In genomic region chr6:53494076-53494475, GRCh38 we compare ENCODE assay signal across 22 cellular contexts. TPM values are rescaled to one million over a fixed set of nuclear protein-coding genes. Genes with fewer than 3 reads are reported as not detected.
A peak's percentile ranks its signal among the peaks of the same experiment; 100 is the strongest.
DNase-seq lines count a peak whose midpoint lies in the region; ATAC-seq, FAIRE-seq and TF ChIP-seq lines count a peak whose summit lies in the region.
"Had no signal": no experiment of that assay in that cellular context is flagged by ENCODE, and none has a peak within 500 bp of the region (broad histone marks: within the 10 kb centered on the region; RNA-seq: fewer than 3 reads in every experiment).

No MANE protein-coding gene starts in this region.

- intact Hi-C loops in right lobe of liver (cut with DNase I) = loop anchor here in 1 of 2 donors (10.0 kb wide), 1 partner anchor 231 kb away; no protein-coding TSS in a partner anchor
- intact Hi-C loops in HepG2 (cut with micrococcal nuclease; ENCODE audit: unreplicated experiment) = no loop called here

- H3K36me3 ChIP-seq in right lobe of liver = peaks cover 0 to 28% (median 2%) of the 10 kb centered on the region in 4 donors
- H3K36me3 ChIP-seq in HepG2 (replicated peaks in 1 of 2; ENCODE audit: control insufficient read depth in 1 of 2, insufficient read depth in 2 of 2, low read length in 2 of 2) = peaks cover 3 to 15% of the 10 kb centered on the region in 2 experiments; a peak in 4 of 5 replicates
- H3K36me3 ChIP-seq in bronchial epithelial cell (ENCODE audit: control insufficient read depth, insufficient read depth, low read length) = no peaks in the 10 kb centered on the region
- peaks cover 0 to 1% of the 10 kb centered on the region in 2 experiments for H3K36me3 ChIP-seq in keratinocyte (ENCODE audit: control insufficient read depth in 2 of 2, extremely low read depth in 1 of 2, insufficient read depth in 2 of 2, low read length in 2 of 2)
- H3K36me3 ChIP-seq: SJCRH30, uterus had no signal

- no peaks in the 10 kb centered on the region for H3K9me3 ChIP-seq in right lobe of liver
- no peaks in the 10 kb centered on the region for H3K9me3 ChIP-seq in HepG2 (ENCODE audit: low read length)
- no peaks in the 10 kb centered on the region for H3K9me3 ChIP-seq in keratinocyte (ENCODE audit: control insufficient read depth, low read depth, low read length)
- H3K9me3 ChIP-seq: BE2C, left lung, SJCRH30, uterus had no signal

- H3K4me1 ChIP-seq in right lobe of liver = peaks cover 0 to 9% (median 0%) of the 10 kb centered on the region in 4 donors
- peaks cover 17% of the 10 kb centered on the region for H3K4me1 ChIP-seq in HepG2 (ENCODE audit: insufficient read depth, low read length)
- H3K4me1 ChIP-seq in keratinocyte (ENCODE audit: control insufficient read depth, extremely low read depth, insufficient read depth, low read length) = peaks cover 33% of the 10 kb centered on the region
- H3K4me1 ChIP-seq: BE2C, SJCRH30 had no signal

- ATAC-seq in right lobe of liver (peak in 3 of 4 donors; percentile 2 to 10 (median 6)), HepG2 (no peak), GM19463 (IDR thresholded peaks at IDR 0.05; ENCODE audit: unreplicated experiment) (no peak)
- ATAC-seq: stimulated activated naive CD8-positive, alpha-beta T cell treated with anti-CD3 and anti-CD28 coated beads, Interleukin-15, Interleukin-2, amounts not matched to agents 100 U/mL and 50 U/mL, for 24 hours had no signal

- BruUV-seq in HepG2 (replicated peaks; lab: Mats Ljungman, UMichigan) = no TSS peak

- in situ Hi-C loops in HepG2 (cut with HindIII; ENCODE audit: extremely low pct_ligation_motif_present, low pct_unique_long_range_greater_than_20kb) = loop anchor here (10.0 kb wide), 1 partner anchor 461 kb away; no protein-coding TSS in a partner anchor

- dilution Hi-C loops in keratinocyte (cut with MboI; ENCODE audit: extremely low pct_ligation_motif_present, low sequenced_read_pairs) = no loop called here

- H3K9me1 ChIP-seq in keratinocyte (ENCODE audit: control insufficient read depth, extremely low read depth, insufficient read depth, low read length) = peaks cover 2% of the 10 kb centered on the region

- TF ChIP-seq CTCF in right lobe of liver (IDR thresholded peaks at IDR 0.05) (no peak), HepG2 (CRISPR knock-in tag; IDR thresholded peaks at IDR 0.05) (no peak), bronchial epithelial cell (IDR thresholded peaks at IDR 0.05; ENCODE audit: insufficient read depth, low read length, severe bottlenecking) (no peak), keratinocyte (optimal IDR thresholded peaks at IDR 0.05 in 1 of 3, IDR thresholded peaks at IDR 0.05 in 1 of 3, conservative IDR thresholded peaks at IDR 0.05 in 1 of 3; ENCODE audit: extremely low read depth in 1 of 3, insufficient read depth in 2 of 3, low read length in 3 of 3) (no peak)

- no peak for FAIRE-seq in HepG2 (lab: Jason Lieb, UNC)
- no peak for FAIRE-seq in bronchial epithelial cell (lab: Jason Lieb, UNC)
- FAIRE-seq in keratinocyte (lab: Jason Lieb, UNC) = no peak
- FAIRE-seq: A204.1 had no signal

- H2AFZ ChIP-seq in HepG2 (ENCODE audit: low read length) (no peak overlapping the region), keratinocyte (ENCODE audit: control insufficient read depth, low read length) (no peak overlapping the region)

- no peak for TF ChIP-seq POLR2A in right lobe of liver (IDR thresholded peaks at IDR 0.05)
- TF ChIP-seq POLR2A in HepG2 (IDR thresholded peaks at IDR 0.05; ENCODE audit: insufficient read depth in 1 of 2, low read depth in 2 of 2, low read length in 2 of 2) = no peak

- peak overlapping the region in 2 of 3 donors; percentile 30 to 52 for H3K27ac ChIP-seq in right lobe of liver
- H3K27ac ChIP-seq in HepG2 (ENCODE audit: extremely low read length, insufficient read depth, low read length) = no peak overlapping the region
- no peak overlapping the region for H3K27ac ChIP-seq in keratinocyte (ENCODE audit: control insufficient read depth, insufficient read depth, low read length)
- H3K27ac ChIP-seq: KMS-11, left lung, SJCRH30, uterus had no signal

- H3K79me2 ChIP-seq in HepG2 (ENCODE audit: insufficient read depth, low read length) = no peaks in the 10 kb centered on the region
- no peaks in the 10 kb centered on the region for H3K79me2 ChIP-seq in keratinocyte (ENCODE audit: control insufficient read depth, insufficient read depth, low read length)

- DNase-seq in right lobe of liver = no peak
- DNase-seq in HepG2 (ENCODE audit: low spot score) = no peak
- peak; percentile 63 for DNase-seq in bronchial epithelial cell (ENCODE audit: low read depth)
- DNase-seq in keratinocyte (ENCODE audit: low read depth, low spot score) = no peak
- no peak for DNase-seq in NCI-H446 treated with DMSO at 0.1 percent for 48 hours (lab: John Stamatoyannopoulos, UW)
- no peak for DNase-seq in AG20443 (ENCODE audit: low spot score)
- DNase-seq in activated CD8-positive, alpha-beta memory T cell treated with anti-CD3 and anti-CD28 coated beads, Interleukin-2, amount 50 U/mL, for 48 hours = no peak
- DNase-seq: activated CD4-positive, alpha-beta T cell treated with anti-CD3 and anti-CD28 coated beads, Interleukin-2, amount 50 U/mL, for 48 hours; activated effector memory CD4-positive, alpha-beta T cell treated with anti-CD3 and anti-CD28 coated beads, Interleukin-2, amount 50 U/mL, for 16 hours; activated naive CD8-positive, alpha-beta T cell treated with anti-CD3 and anti-CD28 coated beads, Interleukin-2, amount 10 ng/mL, durations not matched to agents 7 days and 5 days; BE2C; CD8-positive, alpha-beta memory T cell; effector CD4-positive, alpha-beta T cell; left lung; NCI-H1417 treated with DMSO at 0.1 percent for 48 hours; NCI-H2081 treated with DMSO at 0.1 percent for 48 hours; SJCRH30; stimulated activated naive CD8-positive, alpha-beta T cell treated with anti-CD3 and anti-CD28 coated beads, Interleukin-15, Interleukin-2, amounts not matched to agents 100 U/mL and 50 U/mL, for 24 hours; uterus had no signal

- TF ChIP-seq EP300 in HepG2 (IDR thresholded peaks at IDR 0.05; ENCODE audit: low read depth in 2 of 2, low read length in 2 of 2) = no peak
- TF ChIP-seq EP300 in HepG2 (CRISPR knock-in tag; IDR thresholded peaks at IDR 0.05; ENCODE audit: borderline replicate concordance) = no peak

- H3K27me3 ChIP-seq in right lobe of liver (no peaks in the 10 kb centered on the region), HepG2 (ENCODE audit: control insufficient read depth in 1 of 2, insufficient read depth in 2 of 2, low read length in 2 of 2) (no peaks in the 10 kb centered on the region), bronchial epithelial cell (ENCODE audit: control insufficient read depth, insufficient read depth, low read length) (no peaks in the 10 kb centered on the region), keratinocyte (ENCODE audit: control insufficient read depth, extremely low read depth, insufficient read depth, low read length) (no peaks in the 10 kb centered on the region)
- H3K27me3 ChIP-seq: left lung, SJCRH30, uterus had no signal

- H3K9ac ChIP-seq in HepG2 (ENCODE audit: insufficient read depth, low read depth, low read length) = no peak overlapping the region
- no peak overlapping the region for H3K9ac ChIP-seq in keratinocyte (ENCODE audit: control insufficient read depth, extremely low read depth, insufficient read depth, low read length)
- H3K9ac ChIP-seq: KMS-11 had no signal

- CTCF ChIA-PET in HepG2 (lab: Yijun Ruan, JAX; ENCODE audit: low intra/inter-chr PET ratio, low total read pairs) = interaction anchor here (1.7 to 4.1 kb wide), 4 partner anchors 157 to 233 kb away, joined by 12 to 68 read pairs (median 22); no protein-coding TSS in a partner anchor

- H4K20me1 ChIP-seq in HepG2 (ENCODE audit: insufficient read depth, low read length) = no peaks in the 10 kb centered on the region
- no peaks in the 10 kb centered on the region for H4K20me1 ChIP-seq in keratinocyte (ENCODE audit: control insufficient read depth, extremely low read depth, insufficient read depth, low read length)

- no peak for TF ChIP-seq RAD21 in HepG2 (CRISPR knock-in tag; IDR thresholded peaks at IDR 0.05)

- H3K4me2 ChIP-seq in HepG2 (ENCODE audit: low read depth, low read length) (no peak overlapping the region), keratinocyte (ENCODE audit: control insufficient read depth, extremely low read depth, insufficient read depth, low read depth, low read length) (peak overlapping the region; percentile 23)
- H3K4me2 ChIP-seq: KMS-11 had no signal

- 62% methylated on average over 4 of the region's 4 CpGs for WGBS in right lobe of liver (ENCODE audit: insufficient coverage, low coverage, low lambda C conversion rate, missing lambda C conversion rate)
- 85% methylated on average over 4 of the region's 4 CpGs for WGBS in HepG2 (ENCODE audit: low lambda C conversion rate)

- no peak overlapping the region for H3K4me3 ChIP-seq in right lobe of liver
- H3K4me3 ChIP-seq in HepG2 (replicated peaks in 1 of 3; ENCODE audit: insufficient read depth in 1 of 3, low read depth in 2 of 3, low read length in 3 of 3) = no peak overlapping the region
- H3K4me3 ChIP-seq in bronchial epithelial cell (ENCODE audit: low read depth, low read length) = no peak overlapping the region
- no peak overlapping the region for H3K4me3 ChIP-seq in keratinocyte (ENCODE audit: control insufficient read depth in 2 of 3, extremely low read depth in 1 of 3, insufficient read depth in 2 of 3, low read depth in 1 of 3, low read length in 3 of 3)
- H3K4me3 ChIP-seq: left lung, SJCRH30, uterus had no signal

- POLR2A ChIA-PET in HepG2 (lab: Yijun Ruan, JAX) = interaction anchor here (0.8 to 2.5 kb wide), 6 partner anchors 50 to 232 kb away, joined by 3 to 9 read pairs (median 4); partner anchors contain the start of gene GCLC

RNA-seq across cellular contexts. Expression of gene GCLC, which starts 50.8 kb away (rescaled TPM):
- total RNA-seq in right lobe of liver = 100 to 1,000 TPM in 4 of 6 experiments, 10 to 100 TPM in 2; 56.8 to 140 (median 103) TPM
- total RNA-seq in HepG2 (2016; rRNA removed; fragmentation: Illumina TruSeq; extraction: Trizol) = 84.6 and 96.9 TPM in 2 replicates
- total RNA-seq in HepG2 (2016; cell fraction: cytosol; rRNA removed; fragmentation: Illumina TruSeq; extraction: Trizol; ENCODE audit: low read depth) = 11.5 and 11.6 TPM in 2 replicates
- total RNA-seq in HepG2 (2016; cell fraction: insoluble cytoplasmic fraction; rRNA removed; fragmentation: Illumina TruSeq; extraction: Trizol) = 74.6 and 95.9 TPM in 2 replicates
- 35.6 and 39.1 TPM in 2 replicates for total RNA-seq in HepG2 (2016; cell fraction: membrane; rRNA removed; fragmentation: Illumina TruSeq; extraction: Trizol)
- 62.3 and 75.3 TPM in 2 replicates for total RNA-seq in HepG2 (2016; cell fraction: nucleus; rRNA removed; fragmentation: Illumina TruSeq; extraction: Trizol)
- polyA plus RNA-seq in HepG2 (2011; rRNA removed) = 21.5 and 35.3 TPM in 2 replicates
- 12.9 and 21.5 TPM in 2 replicates for polyA plus RNA-seq in HepG2 (2011; cell fraction: cytosol; rRNA removed)
- 29.1 and 32.0 TPM in 2 replicates for polyA plus RNA-seq in HepG2 (2011; cell fraction: nucleus; rRNA removed)
- 66.0 and 93.9 TPM in 2 replicates for polyA plus RNA-seq in HepG2 (2012)
- polyA plus RNA-seq in HepG2 (2016; cell fraction: cytosol; fragmentation: Illumina TruSeq; extraction: Trizol; ENCODE audit: low read depth) = 3.5 and 3.7 TPM in 2 replicates
- polyA plus RNA-seq in HepG2 (2016; cell fraction: insoluble cytoplasmic fraction; fragmentation: Illumina TruSeq; extraction: Trizol; ENCODE audit: low read depth) = 80.0 and 80.6 TPM in 2 replicates
- 12.9 and 13.2 TPM in 2 replicates for polyA plus RNA-seq in HepG2 (2016; cell fraction: membrane; fragmentation: Illumina TruSeq; extraction: Trizol; ENCODE audit: low read depth)
- 78.5 and 78.7 TPM in 2 replicates for polyA plus RNA-seq in HepG2 (2016; cell fraction: nucleus; fragmentation: Illumina TruSeq; extraction: Trizol; ENCODE audit: insufficient read depth, low read depth)
- 29.2 and 35.2 TPM in 2 replicates for polyA minus RNA-seq in HepG2 (2011; rRNA and poly(A)+ RNA removed; ENCODE audit: low replicate concordance)
- 31.5 and 48.1 TPM in 2 replicates for polyA minus RNA-seq in HepG2 (2011; cell fraction: cytosol; rRNA and poly(A)+ RNA removed)
- 101 and 110 TPM in 2 replicates for polyA minus RNA-seq in HepG2 (2011; cell fraction: nucleus; rRNA and poly(A)+ RNA removed)
- total RNA-seq in bronchial epithelial cell = 74.8 and 90.9 TPM in 2 replicates
- polyA plus RNA-seq in keratinocyte = 48.9 to 110 TPM (median 73.2 TPM) in 3 replicates
- 509 TPM for polyA plus RNA-seq in keratinocyte (2011; ENCODE audit: low read depth)
- polyA plus RNA-seq in keratinocyte (2011; cell fraction: cytosol; rRNA removed) = 59.8 and 126 TPM in 2 replicates
- 231 and 232 TPM in 2 replicates for polyA plus RNA-seq in keratinocyte (2011; cell fraction: nucleus; rRNA removed)
- 39.6 and 81.5 TPM in 2 replicates for polyA plus RNA-seq in keratinocyte (2012; ENCODE audit: low replicate concordance)
- polyA minus RNA-seq in keratinocyte = 23.2 to 126 TPM (median 125 TPM) in 3 replicates
- 57.6 TPM for polyA minus RNA-seq in keratinocyte (2011; cell fraction: cytosol; rRNA and poly(A)+ RNA removed)
- 78.8 and 209 TPM in 2 replicates for polyA minus RNA-seq in keratinocyte (2011; cell fraction: nucleus; rRNA and poly(A)+ RNA removed)

Comparison
In these comparisons a context has a peak if more than half of its experiments do, and no peak if none do; other contexts are left out.
1. ATAC-seq: peak in right lobe of liver (3 of 4); none in HepG2 (single experiment) and GM19463 (single experiment).
2. H3K27ac ChIP-seq: peak in right lobe of liver (2 of 3); none in HepG2 (single experiment) and keratinocyte (single experiment).